ENCODE assay signal across 10 cellular contexts in genomic region chr2:137659616-137660015, GRCh38.
DNase-seq lines count a peak whose midpoint lies in the region; ATAC-seq and TF ChIP-seq lines count a peak whose summit lies in the region.
"Had no signal": no experiment of that assay in that cellular context is flagged by ENCODE, and none has a peak within 500 bp of the region (broad histone marks: within the 10 kb centered on the region; RNA-seq: fewer than 3 reads in every experiment).

No MANE protein-coding gene starts in this region.

- no peaks in the 10 kb centered on the region for H3K4me1 ChIP-seq in sigmoid colon
- H3K4me1 ChIP-seq: adrenal gland, uterus had no signal

- H3K36me3 ChIP-seq in sigmoid colon, result no peaks in the 10 kb centered on the region
- H3K36me3 ChIP-seq: adrenal gland, uterus had no signal

- no peaks in the 10 kb centered on the region for H3K36me3 Mint-ChIP-seq in activated T-cell treated with anti-CD3 and anti-CD28 coated beads, Interleukin-2, amount 50 U/mL, for 24 hours (ENCODE audit: low read depth)
- no peaks in the 10 kb centered on the region for H3K36me3 Mint-ChIP-seq in stimulated activated naive B cell treated with anti-CD40 and anti-IgM and Interleukin-4, amounts not matched to agents 10 μg/mL and 1 μg/mL and 100 μg/mL, for 72 hours

- TF ChIP-seq POLR2A in sigmoid colon (IDR thresholded peaks at IDR 0.05), result no peak

- no peak for ATAC-seq in GM21515 (IDR thresholded peaks at IDR 0.05; ENCODE audit: unreplicated experiment)
- no peak for ATAC-seq in stimulated activated naive B cell treated with anti-CD40 and anti-IgM and Interleukin-4, amounts not matched to agents 10 μg/mL and 1 μg/mL and 100 μg/mL, for 72 hours (replicated peaks)

- no peak overlapping the region for H3K4me3 Mint-ChIP-seq in activated T-cell treated with anti-CD3 and anti-CD28 coated beads, Interleukin-2, amount 50 U/mL, for 24 hours
- no peak overlapping the region for H3K4me3 Mint-ChIP-seq in stimulated activated naive B cell treated with anti-CD40 and anti-IgM and Interleukin-4, amounts not matched to agents 10 μg/mL and 1 μg/mL and 100 μg/mL, for 72 hours

- H3K27me3 Mint-ChIP-seq in activated T-cell treated with anti-CD3 and anti-CD28 coated beads, Interleukin-2, amount 50 U/mL, for 24 hours, result no peaks in the 10 kb centered on the region
- H3K27me3 Mint-ChIP-seq in stimulated activated naive B cell treated with anti-CD40 and anti-IgM and Interleukin-4, amounts not matched to agents 10 μg/mL and 1 μg/mL and 100 μg/mL, for 72 hours, result no peaks in the 10 kb centered on the region

- 9 to 59% methylated on average over 5 of the region's 5 CpGs for WGBS in sigmoid colon, 2 donors

- intact Hi-C loops in sigmoid colon (cut with DNase I), result no loop called here

- H3K9me3 Mint-ChIP-seq in activated T-cell treated with anti-CD3 and anti-CD28 coated beads, Interleukin-2, amount 50 U/mL, for 24 hours, result peaks cover 3% of the 10 kb centered on the region
- peaks cover 0 to 2% of the 10 kb centered on the region in 2 donors for H3K9me3 Mint-ChIP-seq in stimulated activated naive B cell treated with anti-CD40 and anti-IgM and Interleukin-4, amounts not matched to agents 10 μg/mL and 1 μg/mL and 100 μg/mL, for 72 hours

- no peak overlapping the region for H3K27ac Mint-ChIP-seq in activated T-cell treated with anti-CD3 and anti-CD28 coated beads, Interleukin-2, amount 50 U/mL, for 24 hours
- H3K27ac Mint-ChIP-seq in stimulated activated naive B cell treated with anti-CD40 and anti-IgM and Interleukin-4, amounts not matched to agents 10 μg/mL and 1 μg/mL and 100 μg/mL, for 72 hours, result no peak overlapping the region

- no peak overlapping the region for H3K27ac ChIP-seq in sigmoid colon
- H3K27ac ChIP-seq: adrenal gland, uterus had no signal

- TF ChIP-seq EP300 in sigmoid colon (IDR thresholded peaks at IDR 0.05), result no peak

- H3K27me3 ChIP-seq in sigmoid colon, result no peaks in the 10 kb centered on the region
- H3K27me3 ChIP-seq: adrenal gland, uterus had no signal

- peak; percentile 60 for DNase-seq in D341Med (ENCODE audit: low spot score)
- peak; percentile 37 for DNase-seq in RPMI7951 (ENCODE audit: low read depth)
- peak; percentile 41 for DNase-seq in left kidney (ENCODE audit: low read depth, low spot score)
- DNase-seq in sigmoid colon, result no peak
- DNase-seq in activated T-cell treated with anti-CD3 and anti-CD28 coated beads, Interleukin-2, amount 50 U/mL, for 24 hours, result no peak
- no peak for DNase-seq in stimulated activated naive B cell treated with anti-CD40 and anti-IgM and Interleukin-4, amounts not matched to agents 10 μg/mL and 1 μg/mL and 100 μg/mL, for 72 hours
- DNase-seq: adrenal gland, uterus had no signal

- TF ChIP-seq CTCF in LNCAP (IDR thresholded peaks at IDR 0.05), result peak; percentile 59
- no peak for TF ChIP-seq CTCF in sigmoid colon (IDR thresholded peaks at IDR 0.05)

- no peaks in the 10 kb centered on the region for H3K9me3 ChIP-seq in sigmoid colon
- H3K9me3 ChIP-seq: adrenal gland, uterus had no signal

- H3K4me1 Mint-ChIP-seq in activated T-cell treated with anti-CD3 and anti-CD28 coated beads, Interleukin-2, amount 50 U/mL, for 24 hours (ENCODE audit: low read depth), result no peaks in the 10 kb centered on the region
- no peaks in the 10 kb centered on the region for H3K4me1 Mint-ChIP-seq in stimulated activated naive B cell treated with anti-CD40 and anti-IgM and Interleukin-4, amounts not matched to agents 10 μg/mL and 1 μg/mL and 100 μg/mL, for 72 hours

- H3K4me3 ChIP-seq in sigmoid colon, result no peak overlapping the region
- H3K4me3 ChIP-seq: adrenal gland, uterus had no signal

Comparison
In these comparisons a context has a peak if more than half of its experiments do, and no peak if none do; other contexts are left out.
1. DNase-seq: peak in D341Med (single experiment), RPMI7951 (single experiment) and left kidney (single experiment); none in sigmoid colon (single experiment), activated T-cell treated with anti-CD3 and anti-CD28 coated beads, Interleukin-2, amount 50 U/mL, for 24 hours (single experiment) and stimulated activated naive B cell treated with anti-CD40 and anti-IgM and Interleukin-4, amounts not matched to agents 10 μg/mL and 1 μg/mL and 100 μg/mL, for 72 hours (single experiment).